12 cellular contexts compared by ENCODE assay signal in genomic region chrX:130111935-130112221, GRCh38. TPM values are rescaled to one million over a fixed set of nuclear protein-coding genes. Genes with fewer than 3 reads are reported as not detected.
DNase-seq lines count a peak whose midpoint lies in the region; ATAC-seq and TF ChIP-seq lines count a peak whose summit lies in the region.
"Had no signal": no experiment of that assay in that cellular context is flagged by ENCODE, and none has a peak within 500 bp of the region (broad histone marks: within the 10 kb centered on the region; RNA-seq: fewer than 3 reads in every experiment).

No MANE protein-coding gene starts in this region.

- no peak for TF ChIP-seq CTCF in HCT116 (IDR thresholded peaks at IDR 0.05 in 2 of 3, conservative IDR thresholded peaks at IDR 0.05 in 1 of 3; ENCODE audit: borderline replicate concordance in 1 of 3, insufficient read depth in 1 of 3, low read depth in 2 of 3, low read length in 2 of 3)

- H3K27me3 Mint-ChIP-seq in CD4-positive, alpha-beta memory T cell: no peaks in the 10 kb centered on the region
- no peaks in the 10 kb centered on the region for H3K27me3 Mint-ChIP-seq in activated naive CD8-positive, alpha-beta T cell treated with anti-CD3 and anti-CD28 coated beads, Interleukin-2, amount 50 U/mL, for 24 hours
- H3K27me3 Mint-ChIP-seq in naive thymus-derived CD8-positive, alpha-beta T cell: no peaks in the 10 kb centered on the region

- H3K9me2 ChIP-seq in HCT116 (ENCODE audit: insufficient read depth): no peaks in the 10 kb centered on the region

- no peaks in the 10 kb centered on the region for H3K9me3 ChIP-seq in CD4-positive, alpha-beta memory T cell (ENCODE audit: control insufficient read depth in 1 of 2, low read length in 2 of 2)
- H3K9me3 ChIP-seq in HCT116 (ENCODE audit: control insufficient read depth in 1 of 2, insufficient read depth in 1 of 2, low read depth in 1 of 2, low read length in 2 of 2): no peaks in the 10 kb centered on the region
- H3K9me3 ChIP-seq: right lobe of liver had no signal

- peaks cover 8 to 32% (median 19%) of the 10 kb centered on the region in 4 donors for H3K4me1 Mint-ChIP-seq in CD4-positive, alpha-beta memory T cell
- H3K4me1 Mint-ChIP-seq in activated naive CD8-positive, alpha-beta T cell treated with anti-CD3 and anti-CD28 coated beads, Interleukin-2, amount 50 U/mL, for 24 hours: peaks cover 34% of the 10 kb centered on the region
- peaks cover 6 to 31% (median 21%) of the 10 kb centered on the region in 4 donors for H3K4me1 Mint-ChIP-seq in naive thymus-derived CD8-positive, alpha-beta T cell

- peaks cover 25% of the 10 kb centered on the region for H3K79me2 ChIP-seq in HCT116 (ENCODE audit: insufficient read depth, low read length)

- no peak overlapping the region for H2AFZ ChIP-seq in HCT116 (ENCODE audit: low read depth, low read length, poor library complexity, severe bottlenecking)

- H3K27ac Mint-ChIP-seq in CD4-positive, alpha-beta memory T cell: peak overlapping the region in 2 of 7 donors; percentile 50 to 85
- peak overlapping the region; percentile 18 for H3K27ac Mint-ChIP-seq in activated naive CD8-positive, alpha-beta T cell treated with anti-CD3 and anti-CD28 coated beads, Interleukin-2, amount 50 U/mL, for 24 hours
- peak overlapping the region in 5 of 10 donors; percentile 28 to 89 (median 68) for H3K27ac Mint-ChIP-seq in naive thymus-derived CD8-positive, alpha-beta T cell

- H3K4me3 Mint-ChIP-seq in CD4-positive, alpha-beta memory T cell: peak overlapping the region in 6 of 8 donors; percentile 54 to 79 (median 74)
- H3K4me3 Mint-ChIP-seq in activated naive CD8-positive, alpha-beta T cell treated with anti-CD3 and anti-CD28 coated beads, Interleukin-2, amount 50 U/mL, for 24 hours: no peak overlapping the region
- peak overlapping the region; percentile 47 to 86 (median 68) for H3K4me3 Mint-ChIP-seq in naive thymus-derived CD8-positive, alpha-beta T cell

- no peaks in the 10 kb centered on the region for H4K20me1 ChIP-seq in HCT116 (ENCODE audit: insufficient read depth)

- H3K9me3 Mint-ChIP-seq in CD4-positive, alpha-beta memory T cell: peaks cover 0 to 2% (median 0%) of the 10 kb centered on the region in 8 donors
- H3K9me3 Mint-ChIP-seq in activated naive CD8-positive, alpha-beta T cell treated with anti-CD3 and anti-CD28 coated beads, Interleukin-2, amount 50 U/mL, for 24 hours: no peaks in the 10 kb centered on the region
- H3K9me3 Mint-ChIP-seq in naive thymus-derived CD8-positive, alpha-beta T cell: no peaks in the 10 kb centered on the region

- CTCF ChIA-PET in CD4-positive, alpha-beta memory T cell (lab: Charles Lee; ENCODE audit: partially characterized antibody): interaction anchor here (1.1 to 1.4 kb wide), 2 partner anchors 17 to 31 kb away, joined by 3 to 6 read pairs; no protein-coding TSS in a partner anchor
- CTCF ChIA-PET in HCT116 (lab: Charles Lee): no interaction called here

- H3K27ac ChIP-seq in CD4-positive, alpha-beta memory T cell (ENCODE audit: low read depth, low read length): no peak overlapping the region
- peak overlapping the region; percentile 87 for H3K27ac ChIP-seq in HCT116 (ENCODE audit: low read depth, low read length)
- H3K27ac ChIP-seq: right lobe of liver had no signal

- H3K4me2 ChIP-seq in HCT116 (ENCODE audit: low read length): peak overlapping the region; percentile 77

- H3K36me3 ChIP-seq in CD4-positive, alpha-beta memory T cell (ENCODE audit: insufficient read depth, low read length): no peaks in the 10 kb centered on the region
- no peaks in the 10 kb centered on the region for H3K36me3 ChIP-seq in HCT116 (ENCODE audit: control insufficient read depth in 1 of 2, insufficient read depth in 2 of 2, low read length in 2 of 2)
- H3K36me3 ChIP-seq: right lobe of liver had no signal

- TF ChIP-seq RAD21 in HCT116 (IDR thresholded peaks at IDR 0.05; ENCODE audit: low read depth): no peak

- intact Hi-C loops in CD4-positive, alpha-beta memory T cell (cut with micrococcal nuclease): loop anchor here (2.0 kb wide), 1 partner anchor 25 kb away; no protein-coding TSS in a partner anchor
- intact Hi-C loops in HCT116 (cut with micrococcal nuclease): no loop called here

- TF ChIP-seq POLR2A in HCT116 (IDR thresholded peaks at IDR 0.05; ENCODE audit: borderline replicate concordance, extremely low read depth, insufficient read depth, insufficient read length): no peak

- H3K4me3 ChIP-seq in CD4-positive, alpha-beta memory T cell (ENCODE audit: low read length in 2 of 2): no peak overlapping the region
- peak overlapping the region; percentile 41 to 51; a peak in 3 of 4 replicates for H3K4me3 ChIP-seq in HCT116 (replicated peaks in 1 of 2; ENCODE audit: low read depth in 1 of 2, low read length in 2 of 2)
- H3K4me3 ChIP-seq: right lobe of liver had no signal

- H3K27me3 ChIP-seq in CD4-positive, alpha-beta memory T cell (ENCODE audit: insufficient read depth, low read length): no peaks in the 10 kb centered on the region
- H3K27me3 ChIP-seq in HCT116 (ENCODE audit: insufficient read depth, low read length): no peaks in the 10 kb centered on the region
- H3K27me3 ChIP-seq: right lobe of liver had no signal

- H3K36me3 Mint-ChIP-seq in CD4-positive, alpha-beta memory T cell: peaks cover 0 to 6% of the 10 kb centered on the region in 2 donors
- H3K36me3 Mint-ChIP-seq in activated naive CD8-positive, alpha-beta T cell treated with anti-CD3 and anti-CD28 coated beads, Interleukin-2, amount 50 U/mL, for 24 hours (ENCODE audit: low read depth): peaks cover 2% of the 10 kb centered on the region
- H3K36me3 Mint-ChIP-seq in naive thymus-derived CD8-positive, alpha-beta T cell: peaks cover 0 to 2% (median 0%) of the 10 kb centered on the region in 3 donors

- RAD21 ChIA-PET in HCT116 (lab: Charles Lee; ENCODE audit: low non-redundant PET in 1 of 2, low total read pairs in 2 of 2, uncharacterized antibody in 2 of 2, unreplicated experiment in 2 of 2): no interaction called here

- TSS peak; percentile 50 for BruUV-seq in HCT116 (replicated peaks; lab: Mats Ljungman, UMichigan)

- DNase-seq in CD4-positive, alpha-beta memory T cell: no peak
- DNase-seq in HCT116 (ENCODE audit: low read depth, low spot score): no peak
- DNase-seq in activated naive CD8-positive, alpha-beta T cell treated with anti-CD3 and anti-CD28 coated beads, Interleukin-2, amount 50 U/mL, for 24 hours: no peak
- DNase-seq in naive thymus-derived CD8-positive, alpha-beta T cell: no peak
- no peak for DNase-seq in anterior cingulate cortex (lab: John Stamatoyannopoulos, UW)
- DNase-seq in 8988T: no peak
- DNase-seq: activated CD4-positive, CD25-positive, alpha-beta regulatory T cell; NCI-H1048; NCI-H446 treated with DMSO at 0.1 percent for 48 hours; right lobe of liver had no signal

- peak overlapping the region; percentile 63 for H3K9ac ChIP-seq in HCT116 (ENCODE audit: low read length)

- POLR2A ChIA-PET in CD4-positive, alpha-beta memory T cell (lab: Charles Lee; ENCODE audit: partially characterized antibody): interaction anchor here (7.1 kb wide), 1 partner anchor 15 kb away, joined by 57 read pairs; no protein-coding TSS in a partner anchor
- POLR2A ChIA-PET in HCT116 (lab: Charles Lee): no interaction called here
- POLR2A ChIA-PET in naive thymus-derived CD8-positive, alpha-beta T cell (lab: Charles Lee): interaction anchor here (0.9 kb wide), 1 partner anchor 25 kb away, joined by 3 read pairs; no protein-coding TSS in a partner anchor

- no peak; the same call in 1 of the 2 replicates for ATAC-seq in HCT116
- no peak for ATAC-seq in activated naive CD8-positive, alpha-beta T cell treated with anti-CD3 and anti-CD28 coated beads, Interleukin-2, amount 50 U/mL, for 24 hours
- no peak for ATAC-seq in naive thymus-derived CD8-positive, alpha-beta T cell
- no peak for ATAC-seq in GM21786 (IDR thresholded peaks at IDR 0.05; ENCODE audit: unreplicated experiment)
- ATAC-seq in GM19035 (IDR thresholded peaks at IDR 0.05; ENCODE audit: unreplicated experiment): no peak

- H3K4me1 ChIP-seq in CD4-positive, alpha-beta memory T cell (ENCODE audit: insufficient read depth, low read length): peaks cover 19% of the 10 kb centered on the region
- peaks cover 19 to 56% of the 10 kb centered on the region in 2 experiments for H3K4me1 ChIP-seq in HCT116 (ENCODE audit: control insufficient read depth in 1 of 2, insufficient read depth in 2 of 2, low read length in 2 of 2)
- H3K4me1 ChIP-seq: right lobe of liver had no signal

TF ChIP-seq in HCT116, 20 proteins besides CTCF, POLR2A, EP300 and RAD21:
- TF ChIP-seq EZH2phosphoT487 (IDR thresholded peaks at IDR 0.05; ENCODE audit: borderline replicate concordance) (no peak), SIN3A (IDR thresholded peaks at IDR 0.05; ENCODE audit: low read depth) (no peak)

RNA-seq across cellular contexts. Expression of gene ELF4, which starts 1.6 kb away (rescaled TPM):
- 10 to 100 TPM; 29.8 to 31.3 TPM for total RNA-seq in CD4-positive, alpha-beta memory T cell
- 10 to 100 TPM in 1 of 2 donors, 1 to 10 TPM in 1; 7.4 to 18.6 TPM for polyA plus RNA-seq in CD4-positive, alpha-beta memory T cell
- total RNA-seq in HCT116 (2021; ENCODE audit: unreplicated experiment): 19.2 TPM
- polyA plus RNA-seq in HCT116 (2012): 20.3 and 21.2 TPM in 2 replicates
- total RNA-seq in naive thymus-derived CD8-positive, alpha-beta T cell: 10 to 100 TPM; 17.9 to 18.2 TPM
- polyA plus RNA-seq in naive thymus-derived CD8-positive, alpha-beta T cell: 10 to 100 TPM in 1 of 3 donors, 1 to 10 TPM in 2; 7.7 to 10.9 (median 9.2) TPM

RNA-seq across cellular contexts. Expression of gene AIFM1, which starts 53.8 kb away (rescaled TPM):
- 10 to 100 TPM; 20.0 to 23.6 TPM for total RNA-seq in CD4-positive, alpha-beta memory T cell
- polyA plus RNA-seq in CD4-positive, alpha-beta memory T cell: 10 to 100 TPM; 32.2 to 39.4 TPM
- total RNA-seq in HCT116 (2021; ENCODE audit: unreplicated experiment): 50.0 TPM
- 21.9 and 27.3 TPM in 2 replicates for polyA plus RNA-seq in HCT116 (2012)
- 10 to 100 TPM; 25.1 to 26.3 TPM for total RNA-seq in naive thymus-derived CD8-positive, alpha-beta T cell
- 10 to 100 TPM; 27.8 to 36.9 (median 32.8) TPM for polyA plus RNA-seq in naive thymus-derived CD8-positive, alpha-beta T cell

RNA-seq across cellular contexts. Expression of gene RAB33A, which starts 59.9 kb away (rescaled TPM):
- total RNA-seq in CD4-positive, alpha-beta memory T cell: 10 to 100 TPM in 1 of 2 experiments, 1 to 10 TPM in 1; 9.7 to 10.1 TPM
- polyA plus RNA-seq in CD4-positive, alpha-beta memory T cell: 1 to 10 TPM; 5.6 to 10.0 TPM
- total RNA-seq in HCT116 (2021; ENCODE audit: unreplicated experiment): not detected
- 0.04 and 0.42 TPM in 2 replicates for polyA plus RNA-seq in HCT116 (2012)
- total RNA-seq in naive thymus-derived CD8-positive, alpha-beta T cell: 10 to 100 TPM; 14.5 to 16.7 TPM
- 10 to 100 TPM; 10.6 to 21.1 (median 10.9) TPM for polyA plus RNA-seq in naive thymus-derived CD8-positive, alpha-beta T cell

Comparison
In these comparisons a context has a peak if more than half of its experiments do, and no peak if none do; other contexts are left out.
1. H3K4me3 ChIP-seq: peak in HCT116 (2 of 2); none in CD4-positive, alpha-beta memory T cell (0 of 2).
2. RNA of gene RAB33A, which starts 59.9 kb away (total RNA-seq): 14.5 to 16.7 TPM in naive thymus-derived CD8-positive, alpha-beta T cell and 9.7 to 10.1 TPM in CD4-positive, alpha-beta memory T cell; not detected in HCT116 (single experiment); every median in the first group is over 10 times any median in the second.